ENCODE assay signal across 34 cellular contexts in genomic region chr1:65407875-65408274, GRCh38.
"Had no signal": no experiment of that assay in that cellular context is flagged by ENCODE, and none has a peak within 500 bp of the region (broad histone marks: within the 10 kb centered on the region; RNA-seq: fewer than 3 reads in every experiment).

No MANE protein-coding gene starts in this region.

- H3K27ac Mint-ChIP-seq: activated naive CD4-positive, alpha-beta T cell treated with anti-CD3 and anti-CD28 coated beads for 36 hours; activated naive CD8-positive, alpha-beta T cell treated with anti-CD3 and anti-CD28 coated beads, Interleukin-2, amount 10 ng/mL, durations not matched to agents 7 days and 5 days; brain; nephron progenitor cell; progenitor cell of endocrine pancreas; stimulated activated memory B cell treated with anti-CD40 and anti-IgM and Interleukin-4, amounts not matched to agents 10 μg/mL and 1 μg/mL and 100 μg/mL, for 72 hours; T-helper 1 cell treated with Interleukin-12 subunit alpha and Interleukin-12 subunit beta and Interleukin-4 antibody, amounts not matched to agents 30 μg/mL and 1 μg/mL, for 36 hours had no signal

- H3K36me3 ChIP-seq: ascending aorta, colonic mucosa, esophagus squamous epithelium, ovary, stomach, upper lobe of right lung had no signal

- H3K27me3 Mint-ChIP-seq: brain, progenitor cell of endocrine pancreas had no signal

- FAIRE-seq: endometrium, islet of Langerhans, TTC549 had no signal

- H3K4me1 ChIP-seq: ascending aorta, colonic mucosa, esophagus squamous epithelium, stomach, tibial artery, upper lobe of right lung had no signal

- H3K4me1 Mint-ChIP-seq: activated naive CD8-positive, alpha-beta T cell treated with anti-CD3 and anti-CD28 coated beads, Interleukin-2, amount 10 ng/mL, durations not matched to agents 7 days and 5 days; brain; nephron progenitor cell; stimulated activated memory B cell treated with anti-CD40 and anti-IgM and Interleukin-4, amounts not matched to agents 10 μg/mL and 1 μg/mL and 100 μg/mL, for 72 hours had no signal

- H3K9me3 Mint-ChIP-seq: activated naive CD4-positive, alpha-beta T cell treated with anti-CD3 and anti-CD28 coated beads for 36 hours; activated naive CD8-positive, alpha-beta T cell treated with anti-CD3 and anti-CD28 coated beads, Interleukin-2, amount 10 ng/mL, durations not matched to agents 7 days and 5 days; brain; nephron progenitor cell; stimulated activated memory B cell treated with anti-CD40 and anti-IgM and Interleukin-4, amounts not matched to agents 10 μg/mL and 1 μg/mL and 100 μg/mL, for 72 hours; T-helper 1 cell treated with Interleukin-12 subunit alpha and Interleukin-12 subunit beta and Interleukin-4 antibody, amounts not matched to agents 30 μg/mL and 1 μg/mL, for 36 hours had no signal

- H3K4me3 Mint-ChIP-seq: activated naive CD4-positive, alpha-beta T cell treated with anti-CD3 and anti-CD28 coated beads for 36 hours; activated naive CD8-positive, alpha-beta T cell treated with anti-CD3 and anti-CD28 coated beads, Interleukin-2, amount 10 ng/mL, durations not matched to agents 7 days and 5 days; brain; nephron progenitor cell; stimulated activated memory B cell treated with anti-CD40 and anti-IgM and Interleukin-4, amounts not matched to agents 10 μg/mL and 1 μg/mL and 100 μg/mL, for 72 hours; T-helper 1 cell treated with Interleukin-12 subunit alpha and Interleukin-12 subunit beta and Interleukin-4 antibody, amounts not matched to agents 30 μg/mL and 1 μg/mL, for 36 hours had no signal

- H3K27me3 ChIP-seq: ascending aorta, cardiac muscle cell, colonic mucosa, esophagus squamous epithelium, ovary, stomach, tibial artery, upper lobe of right lung had no signal

- H3K9me3 ChIP-seq: ascending aorta, colonic mucosa, esophagus squamous epithelium, ovary, stomach, tibial artery, upper lobe of right lung had no signal

- H3K4me3 ChIP-seq: ascending aorta, cardiac muscle cell, colonic mucosa, esophagus squamous epithelium, lung, ovary, skin epidermis, stomach, tibial artery, upper lobe of right lung had no signal

- DNase-seq: activated CD4-positive, alpha-beta T cell treated with anti-CD3 and anti-CD28 coated beads for 4 hours; activated CD4-positive, alpha-beta T cell treated with anti-CD3 and anti-CD28 coated beads, Interleukin-2, amount 50 U/mL, for 4 hours; activated CD8-positive, alpha-beta memory T cell treated with anti-CD3 and anti-CD28 coated beads for 24 hours; activated effector memory CD4-positive, alpha-beta T cell treated with Interleukin-2 at 50 U/mL for 16 hours; activated naive CD4-positive, alpha-beta T cell treated with anti-CD3 and anti-CD28 coated beads for 36 hours; activated naive CD8-positive, alpha-beta T cell treated with anti-CD3 and anti-CD28 coated beads, Interleukin-2, amount 10 ng/mL, durations not matched to agents 7 days and 5 days; cerebellar nuclear complex; colonic mucosa; effector CD8-positive, alpha-beta T cell; esophagus squamous epithelium; foreskin melanocyte; mesendoderm; nephron progenitor cell; ovary; retina; stimulated activated CD4-positive, alpha-beta T cell treated with anti-CD3 and anti-CD28 coated beads, Interleukin-4, amount 100 ng/mL, for 24 hours; stimulated activated CD8-positive, alpha-beta memory T cell treated with anti-CD3 and anti-CD28 coated beads, Interleukin-4, amount 100 ng/mL, for 48 hours; stomach; T-helper 9 cell; tibial artery; upper lobe of right lung had no signal

- H3K27ac ChIP-seq: ascending aorta, cardiac muscle cell, colonic mucosa, epithelial cell of prostate, esophagus squamous epithelium, ovary, skin epidermis, stomach, tibial artery, upper lobe of right lung, VCaP had no signal
